11 cellular contexts compared by ENCODE assay signal in the genomic region with DNA sequence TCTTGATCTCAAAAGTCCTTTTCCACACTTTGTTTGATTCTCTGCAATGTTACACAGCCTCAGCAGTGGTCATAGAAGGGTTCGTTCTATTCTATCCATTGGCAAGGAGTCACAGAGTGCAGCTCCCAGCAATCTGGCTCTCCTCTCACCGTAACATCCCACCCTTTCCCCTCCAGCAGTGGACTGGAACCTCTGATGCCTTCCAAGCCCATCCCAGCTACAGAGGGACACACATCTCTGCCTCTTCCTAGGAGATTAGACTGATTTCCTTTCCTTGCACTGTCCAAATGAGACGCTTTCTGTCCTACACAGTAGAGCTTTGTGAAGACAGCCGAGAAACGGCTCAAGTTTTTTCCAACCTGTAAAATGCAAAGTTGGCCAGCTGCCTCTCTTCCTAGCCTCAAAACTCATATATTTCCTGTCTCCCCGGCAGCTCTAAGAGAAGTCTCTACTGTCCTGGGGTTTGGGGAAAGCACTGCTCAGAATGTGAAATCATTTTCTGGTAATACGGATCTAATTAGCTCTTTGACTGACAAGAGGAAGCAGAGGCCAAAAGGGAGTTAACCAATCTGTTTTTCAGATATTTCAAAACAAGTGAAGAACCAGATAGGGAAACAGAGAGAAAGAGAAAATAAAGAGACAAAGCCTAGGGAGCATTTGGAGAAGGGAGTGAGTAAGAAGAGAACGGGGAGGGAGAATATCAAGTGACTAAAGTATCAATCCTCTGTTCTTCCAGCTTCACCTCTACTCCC. TPM values are rescaled to one million over a fixed set of nuclear protein-coding genes. Genes with fewer than 3 reads are reported as not detected.
DNase-seq lines count a peak whose midpoint lies in the region; ATAC-seq and TF ChIP-seq lines count a peak whose summit lies in the region.
"Had no signal": no experiment of that assay in that cellular context is flagged by ENCODE, and none has a peak within 500 bp of the region (broad histone marks: within the 10 kb centered on the region; RNA-seq: fewer than 3 reads in every experiment).

No MANE protein-coding gene starts in this region.

- peak overlapping the region; percentile 43 for H3K4me3 Mint-ChIP-seq in activated CD4-positive, alpha-beta T cell treated with anti-CD3 and anti-CD28 coated beads, Interleukin-2, amount 10 ng/mL, durations not matched to agents 7 days and 5 days
- H3K4me3 Mint-ChIP-seq in activated naive CD8-positive, alpha-beta T cell = peak overlapping the region; percentile 76
- H3K4me3 Mint-ChIP-seq in H9 = no peak overlapping the region
- H3K4me3 Mint-ChIP-seq: type B pancreatic cell had no signal

- no peak overlapping the region for H3K9ac ChIP-seq in H9 (ENCODE audit: extremely low read depth, insufficient read length, low read length)

- no peak overlapping the region for H4K5ac ChIP-seq in H9 (ENCODE audit: insufficient read length, low read depth, low read length)

- H3K27me3 ChIP-seq in layer of hippocampus (ENCODE audit: control insufficient read depth, insufficient read depth, low read length) = no peaks in the 10 kb centered on the region
- H3K27me3 ChIP-seq in thoracic aorta (replicated peaks; ENCODE audit: insufficient read depth) = no peaks in the 10 kb centered on the region
- H3K27me3 ChIP-seq in H9 (ENCODE audit: insufficient read depth, low read length) = no peaks in the 10 kb centered on the region

- no peak overlapping the region for H2BK20ac ChIP-seq in H9 (ENCODE audit: low read depth, low read length, poor library complexity, severe bottlenecking)

- no peak overlapping the region for H3K23ac ChIP-seq in H9 (ENCODE audit: insufficient read length, low read depth, low read length)

- no peak overlapping the region for H2AFZ ChIP-seq in H9 (ENCODE audit: low read length)

- no peak overlapping the region for H2BK5ac ChIP-seq in H9 (ENCODE audit: insufficient read length, low read length)

- H3K36me3 Mint-ChIP-seq in activated CD4-positive, alpha-beta T cell treated with anti-CD3 and anti-CD28 coated beads, Interleukin-2, amount 10 ng/mL, durations not matched to agents 7 days and 5 days (ENCODE audit: low read depth) = no peaks in the 10 kb centered on the region
- no peaks in the 10 kb centered on the region for H3K36me3 Mint-ChIP-seq in activated naive CD8-positive, alpha-beta T cell
- no peaks in the 10 kb centered on the region for H3K36me3 Mint-ChIP-seq in H9 (ENCODE audit: insufficient read depth in 1 of 3, low read depth in 3 of 3)
- H3K36me3 Mint-ChIP-seq: type B pancreatic cell had no signal

- no peaks in the 10 kb centered on the region for H3K9me3 Mint-ChIP-seq in activated CD4-positive, alpha-beta T cell treated with anti-CD3 and anti-CD28 coated beads, Interleukin-2, amount 10 ng/mL, durations not matched to agents 7 days and 5 days
- H3K9me3 Mint-ChIP-seq in activated naive CD8-positive, alpha-beta T cell (ENCODE audit: low read depth) = no peaks in the 10 kb centered on the region
- no peaks in the 10 kb centered on the region for H3K9me3 Mint-ChIP-seq in H9
- H3K9me3 Mint-ChIP-seq: type B pancreatic cell had no signal

- no peak overlapping the region for H2BK12ac ChIP-seq in H9 (ENCODE audit: insufficient read length, low read depth, low read length)

- H3K4ac ChIP-seq in H9 (ENCODE audit: low read depth, low read length) = no peak overlapping the region

- no peak overlapping the region for H2AK5ac ChIP-seq in H9 (ENCODE audit: insufficient read length, low read length)

- no peaks in the 10 kb centered on the region for H3K27me3 Mint-ChIP-seq in activated CD4-positive, alpha-beta T cell treated with anti-CD3 and anti-CD28 coated beads, Interleukin-2, amount 10 ng/mL, durations not matched to agents 7 days and 5 days
- no peaks in the 10 kb centered on the region for H3K27me3 Mint-ChIP-seq in activated naive CD8-positive, alpha-beta T cell
- H3K27me3 Mint-ChIP-seq in H9 (ENCODE audit: low read depth) = peaks cover 5% of the 10 kb centered on the region; the same call in 1 of the 2 replicates

- H3K4me2 ChIP-seq in H9 (ENCODE audit: insufficient read depth, insufficient read length, low read length) = no peak overlapping the region

- no peak for DNase-seq in activated CD4-positive, alpha-beta T cell treated with anti-CD3 and anti-CD28 coated beads, Interleukin-2, amount 10 ng/mL, durations not matched to agents 7 days and 5 days
- no peak for DNase-seq in activated CD4-positive, alpha-beta T cell treated with anti-CD3 and anti-CD28 coated beads, Interleukin-2, amount 50 U/mL, for 1 hour
- DNase-seq in thoracic aorta (ENCODE audit: low spot score) (no peak), H9 (no peak)
- DNase-seq: GOT3, NCI-H446 treated with DMSO at 0.1 percent for 48 hours had no signal

- ATAC-seq in thoracic aorta (ENCODE audit: insufficient number of reproducible peaks, low FRiP score, low read depth) (no peak), GM18907 (IDR thresholded peaks at IDR 0.05; ENCODE audit: unreplicated experiment) (no peak), HG02642 (IDR thresholded peaks at IDR 0.05; ENCODE audit: poor library complexity, unreplicated experiment) (no peak)

- no peak overlapping the region for H2BK120ac ChIP-seq in H9 (ENCODE audit: low read depth, low read length, poor library complexity, severe bottlenecking)

- H3K79me2 ChIP-seq in H9 (ENCODE audit: insufficient read depth, low read length) = no peaks in the 10 kb centered on the region

- no peak overlapping the region for H4K91ac ChIP-seq in H9 (ENCODE audit: insufficient read length, low read depth, low read length)

- no peak overlapping the region for H3K18ac ChIP-seq in H9 (ENCODE audit: insufficient read length, low read depth, low read length)

- peaks cover 55% of the 10 kb centered on the region for H3K4me1 Mint-ChIP-seq in activated CD4-positive, alpha-beta T cell treated with anti-CD3 and anti-CD28 coated beads, Interleukin-2, amount 10 ng/mL, durations not matched to agents 7 days and 5 days
- H3K4me1 Mint-ChIP-seq in activated naive CD8-positive, alpha-beta T cell (ENCODE audit: low read depth) = peaks cover 50% of the 10 kb centered on the region
- peaks cover 13 to 27% of the 10 kb centered on the region in 2 experiments for H3K4me1 Mint-ChIP-seq in H9

- WGBS in H9 (ENCODE audit: extremely low coverage, insufficient read length, low lambda C conversion rate) = no CpG with 5 or more reads among the region's 8 CpGs

- no peaks in the 10 kb centered on the region for H3K9me3 ChIP-seq in thoracic aorta
- H3K9me3 ChIP-seq in H9 (ENCODE audit: control insufficient read depth, low read depth, low read length) = no peaks in the 10 kb centered on the region

- H3K4me1 ChIP-seq in thoracic aorta (ENCODE audit: control insufficient read depth in 1 of 2, low read depth in 2 of 2) (peaks cover 3 to 31% of the 10 kb centered on the region in 2 donors), H9 (ENCODE audit: insufficient read depth, low read length) (no peaks in the 10 kb centered on the region)

- H3K27ac Mint-ChIP-seq in activated CD4-positive, alpha-beta T cell treated with anti-CD3 and anti-CD28 coated beads, Interleukin-2, amount 10 ng/mL, durations not matched to agents 7 days and 5 days = peak overlapping the region; percentile 76
- peak overlapping the region; percentile 77 for H3K27ac Mint-ChIP-seq in activated naive CD8-positive, alpha-beta T cell
- no peak overlapping the region; a peak in 1 of 7 replicates for H3K27ac Mint-ChIP-seq in H9
- H3K27ac Mint-ChIP-seq: type B pancreatic cell had no signal

- no peak overlapping the region for H3K14ac ChIP-seq in H9 (ENCODE audit: insufficient read depth, low read length)

- no peak overlapping the region for H2BK15ac ChIP-seq in H9 (ENCODE audit: low read depth, low read length)

- POLR2A ChIA-PET in activated CD4-positive, alpha-beta T cell treated with anti-CD3 and anti-CD28 coated beads, Interleukin-2, amount 10 ng/mL, durations not matched to agents 7 days and 5 days (lab: Charles Lee) = no interaction called here

- H3K36me3 ChIP-seq in thoracic aorta = no peaks in the 10 kb centered on the region

- CTCF ChIA-PET in activated CD4-positive, alpha-beta T cell treated with anti-CD3 and anti-CD28 coated beads, Interleukin-2, amount 10 ng/mL, durations not matched to agents 7 days and 5 days (lab: Charles Lee) = interaction anchor here (0.8 to 1.8 kb wide), 8 partner anchors 11 to 287 kb away, joined by 3 to 9 read pairs (median 4); partner anchors contain the start of genes RAD52 and WNK1

- peak overlapping the region; percentile 45 for H3K4me3 ChIP-seq in thoracic aorta

- TF ChIP-seq CTCF in thoracic aorta (IDR thresholded peaks at IDR 0.05) = no peak
- TF ChIP-seq CTCF in H9 (conservative IDR thresholded peaks at IDR 0.05) = no peak

- no peaks in the 10 kb centered on the region for H3K23me2 ChIP-seq in H9 (ENCODE audit: insufficient read length, low read depth, low read length, poor library complexity, severe bottlenecking)

- H4K20me1 ChIP-seq in H9 (ENCODE audit: control insufficient read depth, insufficient read depth, insufficient read length) = no peaks in the 10 kb centered on the region

- H4K8ac ChIP-seq in H9 (replicated peaks; ENCODE audit: insufficient read length, low read depth, low read length) = no peak overlapping the region

- H3K79me1 ChIP-seq in H9 (ENCODE audit: insufficient read depth, low read depth, low read length, poor library complexity, severe bottlenecking) = no peaks in the 10 kb centered on the region

- H3K56ac ChIP-seq in H9 (ENCODE audit: insufficient read length, low read depth, low read length) = no peak overlapping the region

- H3K27ac ChIP-seq in layer of hippocampus (ENCODE audit: low read depth, low read length) (peak overlapping the region; percentile 88), thoracic aorta (no peak overlapping the region), H9 (ENCODE audit: insufficient read length, low read depth, low read length) (no peak overlapping the region)

- no peak overlapping the region for H3T11ph ChIP-seq in H9 (ENCODE audit: low read length)

RNA-seq across cellular contexts. Expression of gene NINJ2, which starts 0.5 kb away (rescaled TPM):
- 1 to 10 TPM; 6.7 to 7.4 TPM for total RNA-seq in activated CD4-positive, alpha-beta T cell treated with anti-CD3 and anti-CD28 coated beads, Interleukin-2, amount 10 ng/mL, durations not matched to agents 7 days and 5 days
- total RNA-seq in thoracic aorta = 1 to 10 TPM; 2.4 to 5.3 TPM
- total RNA-seq in H9 (2021) = 0.24 and 0.77 TPM in 2 replicates

Comparison
In these comparisons a context has a peak if more than half of its experiments do, and no peak if none do; other contexts are left out.
1. H3K27ac Mint-ChIP-seq: peak in activated CD4-positive, alpha-beta T cell treated with anti-CD3 and anti-CD28 coated beads, Interleukin-2, amount 10 ng/mL, durations not matched to agents 7 days and 5 days (single experiment) and activated naive CD8-positive, alpha-beta T cell (single experiment); none in H9 (0 of 3).
2. H3K4me3 Mint-ChIP-seq: peak in activated CD4-positive, alpha-beta T cell treated with anti-CD3 and anti-CD28 coated beads, Interleukin-2, amount 10 ng/mL, durations not matched to agents 7 days and 5 days (single experiment) and activated naive CD8-positive, alpha-beta T cell (single experiment); none in H9 (0 of 2).